9 cellular contexts compared by ENCODE assay signal in the genomic region with DNA sequence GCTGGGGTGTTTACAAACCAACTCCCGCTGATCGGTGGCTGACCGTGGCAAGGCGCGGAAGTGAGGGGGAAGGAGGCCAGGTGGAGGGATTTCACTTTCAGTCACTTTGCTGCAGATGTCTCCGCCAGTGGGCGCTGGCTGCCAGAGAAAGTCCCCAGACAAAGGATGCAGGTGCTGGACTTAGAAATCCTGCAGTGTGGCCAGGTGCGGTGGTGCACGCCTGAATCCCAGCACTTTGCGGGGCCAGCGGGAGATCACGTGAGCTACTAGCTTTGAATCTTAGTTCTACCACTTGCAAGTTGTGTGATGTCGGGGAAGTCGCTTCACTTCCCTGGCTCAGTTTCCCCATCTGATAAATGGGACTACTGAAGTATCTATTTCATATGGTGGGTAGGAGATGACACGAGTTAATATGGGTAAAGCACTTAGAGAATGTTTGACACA.
DNase-seq lines count a peak whose midpoint lies in the region; ATAC-seq and TF ChIP-seq lines count a peak whose summit lies in the region.
"Had no signal": no experiment of that assay in that cellular context is flagged by ENCODE, and none has a peak within 500 bp of the region (broad histone marks: within the 10 kb centered on the region; RNA-seq: fewer than 3 reads in every experiment).

No MANE protein-coding gene starts in this region.

- in situ Hi-C loops in mammary epithelial cell (cut with MboI; ENCODE audit: low sequenced_read_pairs in 2 of 2) (no loop called here), SK-MEL-5 (cut with HindIII; ENCODE audit: low pct_unique_long_range_greater_than_20kb, low sequenced_read_pairs) (no loop called here), GM23248 (cut with MboI) (no loop called here)

- H3K9me3 Mint-ChIP-seq in MCF 10A (ENCODE audit: unreplicated experiment): no peaks in the 10 kb centered on the region
- H3K9me3 Mint-ChIP-seq in neural progenitor cell: peaks cover 2% of the 10 kb centered on the region

- WGBS in mammary epithelial cell (ENCODE audit: low coverage, missing lambda C conversion rate): 91% methylated on average over 12 of the region's 15 CpGs
- WGBS in GM23248 (ENCODE audit: low coverage in 1 of 2, low lambda C conversion rate in 2 of 2, missing lambda C conversion rate in 2 of 2), 2 experiments: 91% methylated on average over 15 of the region's 15 CpGs

- ATAC-seq in HG03342 (IDR thresholded peaks at IDR 0.05; ENCODE audit: unreplicated experiment): peak; percentile 93

- CTCF ChIA-PET in MCF 10A (lab: Yijun Ruan, JAX) (no interaction called here), mammary epithelial cell (lab: Charles Lee; ENCODE audit: low non-redundant PET) (no interaction called here)

- H3K4me1 ChIP-seq in mammary epithelial cell (ENCODE audit: insufficient read depth, low read length): no peaks in the 10 kb centered on the region
- H3K4me1 ChIP-seq in neural progenitor cell: peaks cover 22% of the 10 kb centered on the region
- H3K4me1 ChIP-seq in GM23248 (ENCODE audit: insufficient read depth): peaks cover 14% of the 10 kb centered on the region

- BruUV-seq in MCF 10A (replicated peaks; lab: Mats Ljungman, UMichigan) (no TSS peak), mammary epithelial cell (replicated peaks; lab: Mats Ljungman, UMichigan) (no TSS peak)

- H3F3A ChIP-seq in neural progenitor cell (ENCODE audit: low read depth): peaks cover 16% of the 10 kb centered on the region
- H3F3A ChIP-seq in GM23248 (ENCODE audit: insufficient read depth): peaks cover 12% of the 10 kb centered on the region; the same call in 1 of the 2 replicates

- H3K27me3 ChIP-seq in mammary epithelial cell (ENCODE audit: insufficient read depth, low read length): no peaks in the 10 kb centered on the region
- no peaks in the 10 kb centered on the region for H3K27me3 ChIP-seq in neural progenitor cell
- no peaks in the 10 kb centered on the region for H3K27me3 ChIP-seq in GM23248 (replicated peaks; ENCODE audit: insufficient read depth)

- no peaks in the 10 kb centered on the region for H3K4me1 Mint-ChIP-seq in MCF 10A (ENCODE audit: insufficient read depth, unreplicated experiment)
- peaks cover 40% of the 10 kb centered on the region for H3K4me1 Mint-ChIP-seq in neural progenitor cell

- H2AFZ ChIP-seq in mammary epithelial cell (ENCODE audit: low read depth, low read length) (no peak overlapping the region), neural progenitor cell (replicated peaks) (peak overlapping the region; percentile 98), GM23248 (no peak overlapping the region)

- intact Hi-C loops in MCF 10A (cut with micrococcal nuclease): no loop called here
- intact Hi-C loops in mammary epithelial cell (cut with micrococcal nuclease): no loop called here

- no peak overlapping the region for H3K9ac ChIP-seq in mammary epithelial cell (ENCODE audit: insufficient read depth, low read length)
- H3K9ac ChIP-seq in neural progenitor cell: no peak overlapping the region
- no peak overlapping the region for H3K9ac ChIP-seq in GM23248

- DNase-seq in MCF 10A (ENCODE audit: unreplicated experiment): peak; percentile 9
- no peak for DNase-seq in mammary epithelial cell
- DNase-seq in SK-MEL-5 (ENCODE audit: low read depth, low spot score): peak; percentile 50
- DNase-seq in central memory CD4-positive, alpha-beta T cell: peak; percentile 18
- DNase-seq in neural progenitor cell (ENCODE audit: low spot score): peak; percentile 67
- no peak for DNase-seq in NCI-H2029 (lab: John Stamatoyannopoulos, UW)
- DNase-seq in GM23248: no peak

- H3K36me3 Mint-ChIP-seq in MCF 10A (ENCODE audit: insufficient read depth, unreplicated experiment) (no peaks in the 10 kb centered on the region), neural progenitor cell (peaks cover 2% of the 10 kb centered on the region)

- TF ChIP-seq CTCF in MCF 10A (IDR thresholded peaks at IDR 0.05; ENCODE audit: unreplicated experiment) (no peak), mammary epithelial cell (conservative IDR thresholded peaks at IDR 0.05 in 1 of 2, IDR thresholded peaks at IDR 0.05 in 1 of 2; ENCODE audit: extremely low read depth in 1 of 2, insufficient read depth in 1 of 2, low read depth in 1 of 2, low read length in 2 of 2) (no peak), neural progenitor cell (IDR thresholded peaks at IDR 0.05) (peak; percentile 65)

- POLR2A ChIA-PET in MCF 10A (lab: Yijun Ruan, JAX): no interaction called here

- H4K20me1 ChIP-seq in mammary epithelial cell (ENCODE audit: insufficient read depth, low read length) (no peaks in the 10 kb centered on the region), neural progenitor cell (ENCODE audit: low read depth) (no peaks in the 10 kb centered on the region), GM23248 (ENCODE audit: insufficient read depth) (no peaks in the 10 kb centered on the region)

- H3K9me2 ChIP-seq in GM23248 (ENCODE audit: insufficient read depth): no peaks in the 10 kb centered on the region

- H3K36me3 ChIP-seq in mammary epithelial cell (ENCODE audit: insufficient read depth, low read length): no peaks in the 10 kb centered on the region
- no peaks in the 10 kb centered on the region for H3K36me3 ChIP-seq in neural progenitor cell
- H3K36me3 ChIP-seq in GM23248 (ENCODE audit: low read depth): no peaks in the 10 kb centered on the region

- H3K4me2 ChIP-seq in mammary epithelial cell (ENCODE audit: insufficient read depth, low read depth, low read length): no peak overlapping the region
- H3K4me2 ChIP-seq in neural progenitor cell: peak overlapping the region; percentile 60
- H3K4me2 ChIP-seq in GM23248 (ENCODE audit: unreplicated experiment): no peak overlapping the region

- dilution Hi-C loops in mammary epithelial cell (cut with HindIII; ENCODE audit: low sequenced_read_pairs): no loop called here

- H3K27me3 Mint-ChIP-seq in MCF 10A (ENCODE audit: insufficient read depth, unreplicated experiment): no peaks in the 10 kb centered on the region
- peaks cover 3% of the 10 kb centered on the region for H3K27me3 Mint-ChIP-seq in neural progenitor cell (ENCODE audit: insufficient read depth, low read depth)

- no peaks in the 10 kb centered on the region for H3K9me3 ChIP-seq in mammary epithelial cell (replicated peaks; ENCODE audit: insufficient read depth, low read length)
- no peaks in the 10 kb centered on the region for H3K9me3 ChIP-seq in neural progenitor cell (ENCODE audit: low read depth)
- H3K9me3 ChIP-seq in GM23248 (ENCODE audit: low read depth): no peaks in the 10 kb centered on the region

- H3K4me3 ChIP-seq in mammary epithelial cell (replicated peaks in 1 of 3; ENCODE audit: insufficient read depth in 1 of 3, low read depth in 2 of 3, low read length in 3 of 3): no peak overlapping the region
- no peak overlapping the region for H3K4me3 ChIP-seq in neural progenitor cell
- H3K4me3 ChIP-seq in GM23248: no peak overlapping the region

- H3K27ac Mint-ChIP-seq in MCF 10A (ENCODE audit: low read depth, unreplicated experiment) (no peak overlapping the region), neural progenitor cell (peak overlapping the region; percentile 86)

- H3K27ac ChIP-seq in mammary epithelial cell (ENCODE audit: insufficient read depth, low read depth, low read length) (no peak overlapping the region), neural progenitor cell (no peak overlapping the region), GM23248 (no peak overlapping the region)
- H3K27ac ChIP-seq: C4-2B had no signal

- H3K79me2 ChIP-seq in mammary epithelial cell (ENCODE audit: insufficient read depth, low read length): no peaks in the 10 kb centered on the region
- H3K79me2 ChIP-seq in neural progenitor cell (ENCODE audit: low read depth): no peaks in the 10 kb centered on the region
- H3K79me2 ChIP-seq in GM23248 (ENCODE audit: insufficient read depth): no peaks in the 10 kb centered on the region

- H3K4me3 Mint-ChIP-seq in MCF 10A (ENCODE audit: unreplicated experiment) (no peak overlapping the region), neural progenitor cell (no peak overlapping the region)

Comparison
In these comparisons a context has a peak if more than half of its experiments do, and no peak if none do; other contexts are left out.
1. DNase-seq: peak in MCF 10A (single experiment), SK-MEL-5 (single experiment), central memory CD4-positive, alpha-beta T cell (single experiment) and neural progenitor cell (single experiment); none in mammary epithelial cell (single experiment), NCI-H2029 (single experiment) and GM23248 (single experiment).